In the genomic region with DNA sequence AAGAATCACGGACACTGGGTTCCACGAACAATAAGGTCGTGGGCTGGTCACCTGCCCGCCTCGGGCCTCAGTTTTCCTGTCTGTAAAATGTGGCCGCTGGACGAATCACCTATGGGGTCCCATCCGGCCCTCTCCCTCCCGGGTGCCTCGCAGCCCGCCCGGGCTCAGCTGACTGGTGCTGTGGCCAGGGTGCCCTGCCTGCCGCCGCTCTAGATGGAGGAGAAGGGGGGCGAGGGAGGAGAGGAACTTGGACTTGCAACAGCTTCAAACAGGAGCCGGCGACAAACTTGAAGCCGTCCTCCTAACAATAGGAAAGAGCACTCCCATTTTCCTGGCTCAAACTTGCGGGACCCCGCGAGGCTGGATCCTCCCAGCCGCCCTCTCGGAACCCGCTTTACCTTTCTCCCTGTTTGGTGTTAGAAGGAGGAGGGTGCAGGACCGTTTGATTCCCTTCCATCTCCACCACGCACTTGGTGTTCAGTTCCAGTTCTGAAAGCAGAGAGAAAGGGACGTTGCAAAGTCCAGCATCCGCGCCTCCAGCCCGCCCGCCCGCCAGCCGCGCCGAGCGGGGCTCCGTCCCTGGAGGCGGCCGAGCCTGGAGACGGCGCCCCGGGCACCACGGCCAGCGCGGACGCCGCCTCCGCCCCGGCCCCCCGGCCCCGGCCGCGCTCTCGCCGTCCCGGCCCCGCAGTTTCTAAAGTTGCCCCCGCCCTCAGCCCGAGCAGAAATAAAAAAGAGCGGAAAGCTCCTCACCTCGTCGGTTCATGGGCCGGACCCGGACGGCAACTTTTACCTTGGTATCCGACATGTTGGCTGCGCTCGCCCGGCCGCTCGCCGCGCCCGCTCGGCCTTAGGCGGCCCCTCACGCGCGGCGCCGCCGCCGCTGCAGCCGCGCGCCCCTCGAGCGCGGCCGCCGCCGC, we compare ENCODE assay signal across 8 cellular contexts. TPM values are rescaled to one million over a fixed set of nuclear protein-coding genes. Genes with fewer than 3 reads are reported as not detected.
DNase-seq lines count a peak whose midpoint lies in the region; ATAC-seq, FAIRE-seq and TF ChIP-seq lines count a peak whose summit lies in the region.

No MANE protein-coding gene starts in this region.

- H4K20me1 ChIP-seq in GM23338 (replicated peaks; ENCODE audit: insufficient read depth): peaks cover 5% of the 10 kb centered on the region; the same call in 1 of the 2 replicates

- H3K27me3 Mint-ChIP-seq in GM23338 (ENCODE audit: insufficient read depth, low read depth, poor library complexity): peaks cover 5% of the 10 kb centered on the region
- peaks cover 83% of the 10 kb centered on the region for H3K27me3 Mint-ChIP-seq in activated T-cell treated with anti-CD3 and anti-CD28 coated beads, Interleukin-2, amount 50 U/mL, for 24 hours
- H3K27me3 Mint-ChIP-seq in nephron (ENCODE audit: low read depth): peaks cover 10% of the 10 kb centered on the region

- H3K27me3 ChIP-seq in GM23338 (ENCODE audit: insufficient read depth): peaks cover 13% of the 10 kb centered on the region

- peaks cover 7% of the 10 kb centered on the region; the same call in 2 of the 3 replicates for H3K36me3 Mint-ChIP-seq in GM23338 (ENCODE audit: low read depth)
- no peaks in the 10 kb centered on the region for H3K36me3 Mint-ChIP-seq in activated T-cell treated with anti-CD3 and anti-CD28 coated beads, Interleukin-2, amount 50 U/mL, for 24 hours (ENCODE audit: low read depth)
- peaks cover 15% of the 10 kb centered on the region for H3K36me3 Mint-ChIP-seq in nephron (ENCODE audit: low read depth)

- peaks cover 36% of the 10 kb centered on the region for H3K4me1 ChIP-seq in GM23338 (ENCODE audit: insufficient read depth)

- peak overlapping the region; percentile 92 for H3K4me3 ChIP-seq in GM23338

- DNase-seq in NOMO-1 (lab: John Stamatoyannopoulos, UW; ENCODE audit: unreplicated experiment in 2 of 2) (peak; percentile 20 to 56), NOMO-1 treated with dmso at 0.1 percent for 144 hours (lab: John Stamatoyannopoulos, UW; ENCODE audit: unreplicated experiment) (no peak), GM23338 (ENCODE audit: low spot score) (peak; percentile 84), LHCN-M2 (ENCODE audit: low read depth) (peak; percentile 49), frontal cortex (ENCODE audit: low spot score in 2 of 2) (peak; percentile 65 to 76), NCI-H187 treated with DMSO at 0.1 percent for 48 hours (lab: John Stamatoyannopoulos, UW) (no peak)
- DNase-seq in activated T-cell treated with anti-CD3 and anti-CD28 coated beads, Interleukin-2, amount 50 U/mL, for 24 hours: peak; percentile 41

- peaks cover 48% of the 10 kb centered on the region for H3K79me2 ChIP-seq in GM23338 (replicated peaks; ENCODE audit: insufficient read depth)

- no peak overlapping the region for H2AFZ ChIP-seq in GM23338

- peak overlapping the region; percentile 83 for H3K4me2 ChIP-seq in GM23338

- H3K27ac ChIP-seq in GM23338 (ENCODE audit: low read depth): no peak overlapping the region

- H3K9me2 ChIP-seq in GM23338 (ENCODE audit: insufficient read depth): no peaks in the 10 kb centered on the region

- TF ChIP-seq CTCF in GM23338 (conservative IDR thresholded peaks at IDR 0.05; ENCODE audit: low read depth in 2 of 2) (no peak), nephron (IDR thresholded peaks at IDR 0.05; ENCODE audit: unreplicated experiment in 3 of 3) (no peak)

- no peak for FAIRE-seq in frontal cortex (lab: Jason Lieb, UNC)

- peaks cover 32% of the 10 kb centered on the region for H3K4me1 Mint-ChIP-seq in GM23338
- H3K4me1 Mint-ChIP-seq in activated T-cell treated with anti-CD3 and anti-CD28 coated beads, Interleukin-2, amount 50 U/mL, for 24 hours (ENCODE audit: low read depth): peaks cover 12% of the 10 kb centered on the region
- H3K4me1 Mint-ChIP-seq in nephron: peaks cover 35% of the 10 kb centered on the region

- H3K36me3 ChIP-seq in GM23338 (ENCODE audit: insufficient read depth): no peaks in the 10 kb centered on the region; the same call in 1 of the 2 replicates

- H3K9me3 Mint-ChIP-seq in GM23338 (no peaks in the 10 kb centered on the region), nephron (no peaks in the 10 kb centered on the region)
- H3K9me3 Mint-ChIP-seq in activated T-cell treated with anti-CD3 and anti-CD28 coated beads, Interleukin-2, amount 50 U/mL, for 24 hours: no peaks in the 10 kb centered on the region

- H3K27ac Mint-ChIP-seq in GM23338 (peak overlapping the region; percentile 92), nephron (peak overlapping the region; percentile 40 to 98 (median 65))
- H3K27ac Mint-ChIP-seq in activated T-cell treated with anti-CD3 and anti-CD28 coated beads, Interleukin-2, amount 50 U/mL, for 24 hours: no peak overlapping the region

- 0 out of 2 replicates have a peak, but pooled peaks cover 5% of the 10 kb centered on the region for H3F3A ChIP-seq in GM23338 (replicated peaks; ENCODE audit: low read depth)

- peak; percentile 59 for ATAC-seq in GM23338

- H3K4me3 Mint-ChIP-seq in GM23338: peak overlapping the region; percentile 95
- peak overlapping the region; percentile 69 for H3K4me3 Mint-ChIP-seq in activated T-cell treated with anti-CD3 and anti-CD28 coated beads, Interleukin-2, amount 50 U/mL, for 24 hours
- peak overlapping the region; percentile 92 to 97 (median 96) for H3K4me3 Mint-ChIP-seq in nephron

TF ChIP-seq in GM23338, 12 proteins besides CTCF, POLR2A, EP300 and RAD21 (continues in another document):
- TF ChIP-seq CREB1 (CRISPR knock-in tag; IDR thresholded peaks at IDR 0.05; ENCODE audit: low read depth): no peak
- TF ChIP-seq, protein P1, sequence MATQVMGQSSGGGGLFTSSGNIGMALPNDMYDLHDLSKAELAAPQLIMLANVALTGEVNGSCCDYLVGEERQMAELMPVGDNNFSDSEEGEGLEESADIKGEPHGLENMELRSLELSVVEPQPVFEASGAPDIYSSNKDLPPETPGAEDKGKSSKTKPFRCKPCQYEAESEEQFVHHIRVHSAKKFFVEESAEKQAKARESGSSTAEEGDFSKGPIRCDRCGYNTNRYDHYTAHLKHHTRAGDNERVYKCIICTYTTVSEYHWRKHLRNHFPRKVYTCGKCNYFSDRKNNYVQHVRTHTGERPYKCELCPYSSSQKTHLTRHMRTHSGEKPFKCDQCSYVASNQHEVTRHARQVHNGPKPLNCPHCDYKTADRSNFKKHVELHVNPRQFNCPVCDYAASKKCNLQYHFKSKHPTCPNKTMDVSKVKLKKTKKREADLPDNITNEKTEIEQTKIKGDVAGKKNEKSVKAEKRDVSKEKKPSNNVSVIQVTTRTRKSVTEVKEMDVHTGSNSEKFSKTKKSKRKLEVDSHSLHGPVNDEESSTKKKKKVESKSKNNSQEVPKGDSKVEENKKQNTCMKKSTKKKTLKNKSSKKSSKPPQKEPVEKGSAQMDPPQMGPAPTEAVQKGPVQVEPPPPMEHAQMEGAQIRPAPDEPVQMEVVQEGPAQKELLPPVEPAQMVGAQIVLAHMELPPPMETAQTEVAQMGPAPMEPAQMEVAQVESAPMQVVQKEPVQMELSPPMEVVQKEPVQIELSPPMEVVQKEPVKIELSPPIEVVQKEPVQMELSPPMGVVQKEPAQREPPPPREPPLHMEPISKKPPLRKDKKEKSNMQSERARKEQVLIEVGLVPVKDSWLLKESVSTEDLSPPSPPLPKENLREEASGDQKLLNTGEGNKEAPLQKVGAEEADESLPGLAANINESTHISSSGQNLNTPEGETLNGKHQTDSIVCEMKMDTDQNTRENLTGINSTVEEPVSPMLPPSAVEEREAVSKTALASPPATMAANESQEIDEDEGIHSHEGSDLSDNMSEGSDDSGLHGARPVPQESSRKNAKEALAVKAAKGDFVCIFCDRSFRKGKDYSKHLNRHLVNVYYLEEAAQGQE (IDR thresholded peaks at IDR 0.05; ENCODE audit: unreplicated experiment): no peak

RNA-seq across cellular contexts. Expression of a gene that starts 0.5 kb away (rescaled TPM):
- total RNA-seq in GM23338 (2014; rRNA removed; shearing (Covaris generic)): 28.2 and 32.8 TPM in 2 replicates
- polyA plus RNA-seq in GM23338 (2016; fragmentation: Nextera tagmentation; extraction: Ambion mirVana): 8.4 and 11.4 TPM in 2 replicates
- total RNA-seq in LHCN-M2 (2014; rRNA removed) (32.5 and 37.4 TPM in 2 replicates), frontal cortex (16.3 TPM)
- polyA plus RNA-seq in LHCN-M2 (2012): 21.3 TPM

Comparison
In these comparisons a context has a peak if more than half of its experiments do, and no peak if none do; other contexts are left out.
1. DNase-seq: peak in NOMO-1 (2 of 2), GM23338 (single experiment), LHCN-M2 (single experiment), activated T-cell treated with anti-CD3 and anti-CD28 coated beads, Interleukin-2, amount 50 U/mL, for 24 hours (single experiment) and frontal cortex (2 of 2); none in NOMO-1 treated with dmso at 0.1 percent for 144 hours (single experiment) and NCI-H187 treated with DMSO at 0.1 percent for 48 hours (single experiment).
2. Peak in every context shown above with its lines, with median percentiles within 50 percentile points of each other: H3K4me3 Mint-ChIP-seq.